Comparison of ENCODE assay signal across 8 cellular contexts in the genomic region with DNA sequence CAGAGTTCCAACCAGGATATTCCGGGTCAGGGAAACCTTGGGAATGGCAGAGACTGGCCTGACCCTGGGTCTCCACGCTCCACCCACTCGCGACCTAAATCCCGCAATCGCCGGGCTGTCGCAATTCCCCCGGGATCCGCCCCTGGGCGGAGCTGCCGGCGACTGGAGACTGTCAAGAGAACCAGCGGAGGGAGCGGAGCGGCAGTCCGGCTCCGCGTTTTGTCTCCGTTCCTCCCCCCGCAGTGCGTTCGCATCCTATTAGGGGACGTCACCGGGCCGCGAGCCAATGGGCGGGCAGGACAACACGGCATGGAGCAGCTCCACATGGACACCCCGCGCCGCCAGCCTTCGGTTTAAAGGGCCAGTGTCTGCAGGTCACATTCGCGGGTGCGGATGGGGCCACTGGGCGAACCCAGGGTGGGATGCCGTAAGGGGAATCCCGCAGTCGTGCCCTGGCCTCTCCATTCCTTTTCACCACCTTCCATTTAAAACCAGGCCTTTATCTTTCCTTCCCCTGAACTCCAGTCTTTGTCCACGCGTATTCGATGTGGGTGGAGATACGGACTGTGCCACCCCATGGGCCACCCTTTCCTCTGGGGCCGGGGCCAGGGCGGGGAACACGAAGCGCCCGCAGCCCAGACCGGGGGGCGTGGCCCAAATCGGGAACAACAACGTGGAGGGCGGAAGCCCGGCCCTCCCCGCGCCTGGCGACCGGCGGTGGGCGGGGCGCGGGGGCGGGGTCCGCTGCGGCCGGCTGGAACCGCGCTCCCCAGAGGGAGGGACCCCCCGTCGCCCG. TPM values are rescaled to one million over a fixed set of nuclear protein-coding genes. Genes with fewer than 3 reads are reported as not detected.
DNase-seq lines count a peak whose midpoint lies in the region; ATAC-seq and TF ChIP-seq lines count a peak whose summit lies in the region.

No MANE protein-coding gene starts in this region.

- TF ChIP-seq CTCF in Calu3 (IDR thresholded peaks at IDR 0.05; ENCODE audit: unreplicated experiment): no peak

- CTCF ChIA-PET in Calu3 (lab: Charles Lee): interaction anchor here (1.0 to 1.4 kb wide), 3 partner anchors 9 to 14 kb away, joined by 4 to 6 read pairs (median 4); no protein-coding TSS in a partner anchor

- no peaks in the 10 kb centered on the region for H3K9me3 ChIP-seq in mononuclear cell (ENCODE audit: low read depth, low read length)

- no peaks in the 10 kb centered on the region for H3K27me3 ChIP-seq in mononuclear cell (ENCODE audit: insufficient read depth, low read length)

- H3K9me3 Mint-ChIP-seq in Calu3 (ENCODE audit: low read depth, unreplicated experiment) (no peaks in the 10 kb centered on the region), IgD-negative memory B cell (no peaks in the 10 kb centered on the region)

- ATAC-seq in GM21528 (IDR thresholded peaks at IDR 0.05; ENCODE audit: low FRiP score, unreplicated experiment): peak; percentile 61

- H3K27me3 Mint-ChIP-seq in Calu3 (ENCODE audit: unreplicated experiment) (no peaks in the 10 kb centered on the region), IgD-negative memory B cell (no peaks in the 10 kb centered on the region)

- intact Hi-C loops in Calu3 (cut with micrococcal nuclease; ENCODE audit: unreplicated experiment): no loop called here

- H3K27ac Mint-ChIP-seq in Calu3 (ENCODE audit: unreplicated experiment): peak overlapping the region; percentile 57
- H3K27ac Mint-ChIP-seq in IgD-negative memory B cell: peak overlapping the region; percentile 97 to 99 (median 98)

- H3K4me3 Mint-ChIP-seq in Calu3 (ENCODE audit: low read depth, unreplicated experiment) (peak overlapping the region; percentile 94), IgD-negative memory B cell (peak overlapping the region; percentile 94 to 100 (median 98))

- peaks cover 69% of the 10 kb centered on the region for H3K4me1 ChIP-seq in mononuclear cell (ENCODE audit: insufficient read depth, low read length)

- BruUV-seq in Calu3 (replicated peaks; lab: Mats Ljungman, UMichigan): no TSS peak

- peaks cover 71% of the 10 kb centered on the region for H3K36me3 Mint-ChIP-seq in Calu3 (ENCODE audit: insufficient read depth, unreplicated experiment)
- H3K36me3 Mint-ChIP-seq in IgD-negative memory B cell: no peaks in the 10 kb centered on the region

- peak overlapping the region; percentile 100 for H3K27ac ChIP-seq in epithelial cell of prostate

- DNase-seq in Calu3 (peak; percentile 98), OCI-M1 (lab: John Stamatoyannopoulos, UW) (peak; percentile 99), epithelial cell of prostate (ENCODE audit: low read depth, low spot score) (peak; percentile 98)
- peak; percentile 99 for DNase-seq in activated T-cell treated with anti-CD3 and anti-CD28 coated beads, Interleukin-2, amount 50 U/mL, for 1 hour
- DNase-seq in stimulated activated CD8-positive, alpha-beta memory T cell treated with anti-CD3 and anti-CD28 coated beads, Interleukin-2, amount 100 ng/mL, for 48 hours (ENCODE audit: low read depth in 2 of 2): peak; percentile 98 to 99

- H3K4me1 Mint-ChIP-seq in Calu3 (ENCODE audit: low read depth, unreplicated experiment) (peaks cover 39% of the 10 kb centered on the region), IgD-negative memory B cell (peaks cover 14 to 28% (median 21%) of the 10 kb centered on the region in 3 donors)

- peak overlapping the region; percentile 100 for H3K4me3 ChIP-seq in mononuclear cell (ENCODE audit: low read length)

RNA-seq across cellular contexts. Expression of a gene that starts 0.8 kb away (rescaled TPM):
- total RNA-seq in Calu3 (2022) (32.1 and 34.8 TPM in 2 replicates), mononuclear cell (18.1 TPM)
- polyA plus RNA-seq in IgD-negative memory B cell: 1.6 TPM

Comparison
In these comparisons a context has a peak if more than half of its experiments do, and no peak if none do; other contexts are left out.
1. Peak in every context shown above with its lines: DNase-seq, ATAC-seq, H3K4me3 ChIP-seq and H3K27ac ChIP-seq.